Comparison of ENCODE assay signal across 8 cellular contexts in genomic region chr1:154784924-154785531, GRCh38.
DNase-seq lines count a peak whose midpoint lies in the region; ATAC-seq and TF ChIP-seq lines count a peak whose summit lies in the region.

No MANE protein-coding gene starts in this region.

- H3K4me3 ChIP-seq in vagina, result no peak overlapping the region

- H3K27me3 Mint-ChIP-seq in T-helper 1 cell treated with Interleukin-12 subunit alpha and Interleukin-12 subunit beta and Interleukin-4 antibody, amounts not matched to agents 30 μg/mL and 1 μg/mL, for 36 hours (ENCODE audit: low read depth), result no peaks in the 10 kb centered on the region
- peaks cover 3% of the 10 kb centered on the region for H3K27me3 Mint-ChIP-seq in endothelial cell (ENCODE audit: unreplicated experiment)

- peaks cover 3% of the 10 kb centered on the region for H3K36me3 Mint-ChIP-seq in T-helper 1 cell treated with Interleukin-12 subunit alpha and Interleukin-12 subunit beta and Interleukin-4 antibody, amounts not matched to agents 30 μg/mL and 1 μg/mL, for 36 hours (ENCODE audit: low read depth)
- H3K36me3 Mint-ChIP-seq in endothelial cell (ENCODE audit: low read depth, unreplicated experiment), result peaks cover 9% of the 10 kb centered on the region

- no peak for TF ChIP-seq POLR2A in vagina (IDR thresholded peaks at IDR 0.05)

- no peaks in the 10 kb centered on the region for H3K27me3 ChIP-seq in vagina

- H3K27ac ChIP-seq in vagina, result peak overlapping the region; percentile 36

- H3K9me3 Mint-ChIP-seq in T-helper 1 cell treated with Interleukin-12 subunit alpha and Interleukin-12 subunit beta and Interleukin-4 antibody, amounts not matched to agents 30 μg/mL and 1 μg/mL, for 36 hours, result no peaks in the 10 kb centered on the region
- H3K9me3 Mint-ChIP-seq in endothelial cell (ENCODE audit: unreplicated experiment), result no peaks in the 10 kb centered on the region

- DNase-seq in endothelial cell (ENCODE audit: low spot score), result no peak
- DNase-seq in vagina (ENCODE audit: extremely low spot score in 2 of 2), result no peak
- no peak for DNase-seq in kidney glomerular epithelial cell (lab: John Stamatoyannopoulos, UW)
- no peak for DNase-seq in NCI-H2107 treated with DMSO at 0.1 percent for 48 hours (lab: John Stamatoyannopoulos, UW; ENCODE audit: unreplicated experiment)

- no peaks in the 10 kb centered on the region for H3K36me3 ChIP-seq in vagina

- H3K4me1 Mint-ChIP-seq in T-helper 1 cell treated with Interleukin-12 subunit alpha and Interleukin-12 subunit beta and Interleukin-4 antibody, amounts not matched to agents 30 μg/mL and 1 μg/mL, for 36 hours (ENCODE audit: low read depth), result peaks cover 27% of the 10 kb centered on the region
- H3K4me1 Mint-ChIP-seq in endothelial cell (ENCODE audit: unreplicated experiment), result peaks cover 39% of the 10 kb centered on the region

- peak; percentile 70 for ATAC-seq in GM18499 (IDR thresholded peaks at IDR 0.05; ENCODE audit: insufficient read depth, unreplicated experiment)
- peak; percentile 83 for ATAC-seq in GM21786 (IDR thresholded peaks at IDR 0.05; ENCODE audit: unreplicated experiment)
- no peak for ATAC-seq in GM21390 (IDR thresholded peaks at IDR 0.05; ENCODE audit: unreplicated experiment)

- no peaks in the 10 kb centered on the region for H3K9me3 ChIP-seq in vagina

- peak overlapping the region; percentile 66 for H3K4me3 Mint-ChIP-seq in T-helper 1 cell treated with Interleukin-12 subunit alpha and Interleukin-12 subunit beta and Interleukin-4 antibody, amounts not matched to agents 30 μg/mL and 1 μg/mL, for 36 hours
- H3K4me3 Mint-ChIP-seq in endothelial cell (ENCODE audit: unreplicated experiment), result no peak overlapping the region

- no peaks in the 10 kb centered on the region for H3K4me1 ChIP-seq in vagina

- TF ChIP-seq CTCF in endothelial cell (IDR thresholded peaks at IDR 0.05; ENCODE audit: unreplicated experiment) (no peak), vagina (IDR thresholded peaks at IDR 0.05) (no peak)

- intact Hi-C loops in vagina (cut with DNase I), result no loop called here

- peak overlapping the region; percentile 98 for H3K27ac Mint-ChIP-seq in T-helper 1 cell treated with Interleukin-12 subunit alpha and Interleukin-12 subunit beta and Interleukin-4 antibody, amounts not matched to agents 30 μg/mL and 1 μg/mL, for 36 hours
- peak overlapping the region; percentile 90 for H3K27ac Mint-ChIP-seq in endothelial cell (ENCODE audit: unreplicated experiment)
